In genomic region chr16:28975158-28975603, GRCh38 we compare ENCODE assay signal across 7 cellular contexts. TPM values are rescaled to one million over a fixed set of nuclear protein-coding genes. Genes with fewer than 3 reads are reported as not detected.
A peak's percentile ranks its signal among the peaks of the same experiment; 100 is the strongest.
DNase-seq lines count a peak whose midpoint lies in the region; ATAC-seq and TF ChIP-seq lines count a peak whose summit lies in the region.

No MANE protein-coding gene starts in this region.

- DNase-seq in IMR-90 (no peak), colonic mucosa (no peak), ureter (ENCODE audit: low spot score) (no peak), NCI-H1048 (lab: John Stamatoyannopoulos, UW) (no peak), posterior vena cava (ENCODE audit: low spot score) (no peak)

- H2BK15ac ChIP-seq in IMR-90 (ENCODE audit: low read depth, low read length), result no peak overlapping the region

- H4K5ac ChIP-seq in IMR-90 (ENCODE audit: low read depth, low read length), result peak overlapping the region; percentile 66; the same call in 1 of the 2 replicates

- H3K4me1 ChIP-seq in IMR-90 (ENCODE audit: control insufficient read depth, insufficient read depth, low read length) (no peaks in the 10 kb centered on the region), colonic mucosa (peaks cover 8% of the 10 kb centered on the region), muscle layer of colon (ENCODE audit: insufficient read depth, low read length) (peaks cover 15% of the 10 kb centered on the region)

- H3K27me3 ChIP-seq in IMR-90 (ENCODE audit: control insufficient read depth, insufficient read depth, low read length) (no peaks in the 10 kb centered on the region), colonic mucosa (no peaks in the 10 kb centered on the region), muscle layer of colon (ENCODE audit: control insufficient read depth in 1 of 2, insufficient read depth in 2 of 2, low read length in 2 of 2) (no peaks in the 10 kb centered on the region)

- no peak overlapping the region for H2BK5ac ChIP-seq in IMR-90 (ENCODE audit: low read depth, low read length, poor library complexity, severe bottlenecking)

- TF ChIP-seq RAD21 in IMR-90 (IDR thresholded peaks at IDR 0.05; ENCODE audit: low read length), result no peak

- H2AFZ ChIP-seq in IMR-90 (replicated peaks; ENCODE audit: low read length, poor library complexity), result peak overlapping the region; percentile 100

- 6% methylated on average over 5 of the region's 30 CpGs; no CpG with 5 or more reads in 1 of the 2 experiments for WGBS in IMR-90 (ENCODE audit: extremely low coverage in 2 of 2, insufficient read length in 1 of 2), 2 experiments

- peak overlapping the region; percentile 88 to 97; a peak in 3 of 4 replicates for H4K8ac ChIP-seq in IMR-90 (ENCODE audit: low read depth in 2 of 2, low read length in 2 of 2)

- H3K9ac ChIP-seq in IMR-90 (ENCODE audit: low read depth, low read length) (peak overlapping the region; percentile 85), colonic mucosa (ENCODE audit: low read depth in 2 of 2, low read length in 2 of 2) (peak overlapping the region; percentile 73 to 75), muscle layer of colon (ENCODE audit: low read length) (peak overlapping the region; percentile 80)

- peak overlapping the region; percentile 76 for H3K27ac ChIP-seq in IMR-90 (ENCODE audit: insufficient read depth, low read length)
- H3K27ac ChIP-seq in colonic mucosa, result no peak overlapping the region
- H3K27ac ChIP-seq in muscle layer of colon (ENCODE audit: low read depth, low read length), result peak overlapping the region; percentile 55

- no peak overlapping the region for H3K14ac ChIP-seq in IMR-90 (replicated peaks; ENCODE audit: low read depth, low read length)

- no peak for TF ChIP-seq POLR2A in IMR-90 (IDR thresholded peaks at IDR 0.05; ENCODE audit: low read depth, low read length)

- H3K4ac ChIP-seq in IMR-90 (ENCODE audit: low read depth, low read length), result peak overlapping the region; percentile 62; the same call in 1 of the 2 replicates

- ATAC-seq in GM21423 (IDR thresholded peaks at IDR 0.05; ENCODE audit: unreplicated experiment) (peak; percentile 18), IMR-90 (ENCODE audit: low read depth) (peak; percentile 13)

- no TSS peak for BruUV-seq in IMR-90 (replicated peaks; lab: Mats Ljungman, UMichigan)

- POLR2A ChIA-PET in IMR-90 (lab: Charles Lee; ENCODE audit: unreplicated experiment), result no interaction called here

- dilution Hi-C loops in IMR-90 (cut with HindIII; ENCODE audit: low sequenced_read_pairs, unreplicated experiment), result no loop called here

- peak overlapping the region; percentile 25; the same call in 1 of the 2 replicates for H4K91ac ChIP-seq in IMR-90 (ENCODE audit: insufficient read depth, low read depth, low read length)

- no peak overlapping the region for H3K18ac ChIP-seq in IMR-90 (ENCODE audit: low read depth, low read length)

- H3K79me1 ChIP-seq in IMR-90 (ENCODE audit: low read depth in 1 of 2, low read length in 2 of 2), result peaks cover 17 to 41% of the 10 kb centered on the region in 2 experiments

- CTCF ChIA-PET in IMR-90 (lab: Yijun Ruan, JAX), result interaction anchor here (0.6 kb wide), 1 partner anchor 161 kb away, joined by 3 read pairs; no protein-coding TSS in a partner anchor

- no peak overlapping the region for H2AK5ac ChIP-seq in IMR-90 (ENCODE audit: low read depth, low read length)

- peak overlapping the region; percentile 84 for H2AK9ac ChIP-seq in IMR-90 (replicated peaks; ENCODE audit: low read depth, low read length, poor library complexity)

- intact Hi-C loops in IMR-90 (cut with micrococcal nuclease) (loop anchor here (10.0 kb wide), 1 partner anchor 750 kb away; no protein-coding TSS in a partner anchor), colonic mucosa (cut with DNase I) (no loop called here), posterior vena cava (cut with DNase I) (no loop called here)

- H2BK20ac ChIP-seq in IMR-90 (ENCODE audit: low read depth, low read length), result no peak overlapping the region

- H3K23ac ChIP-seq in IMR-90 (ENCODE audit: low read depth, low read length), result no peak overlapping the region

- no peak overlapping the region for H2BK120ac ChIP-seq in IMR-90 (ENCODE audit: low read depth, low read length)

- in situ Hi-C loops in IMR-90 (cut with MboI; ENCODE audit: low sequenced_read_pairs), result no loop called here

- peaks cover 7% of the 10 kb centered on the region for H3K9me1 ChIP-seq in IMR-90 (ENCODE audit: insufficient read depth, low read length)

- no peak; the same call in 1 of the 2 replicates for TF ChIP-seq CTCF in IMR-90 (conservative IDR thresholded peaks at IDR 0.05; ENCODE audit: low read depth, low read length)
- no peak for TF ChIP-seq CTCF in colonic mucosa (IDR thresholded peaks at IDR 0.05)

- H3K4me3 ChIP-seq in IMR-90 (ENCODE audit: insufficient read depth, low read depth, low read length), result peak overlapping the region; percentile 75
- peak overlapping the region; percentile 75 for H3K4me3 ChIP-seq in colonic mucosa
- peak overlapping the region; percentile 92 to 97 for H3K4me3 ChIP-seq in muscle layer of colon (ENCODE audit: low read depth in 1 of 2, low read length in 2 of 2)

- H3K56ac ChIP-seq in IMR-90 (ENCODE audit: extremely low read depth, insufficient read depth, low read length), result no peak overlapping the region

- H3K4me2 ChIP-seq in IMR-90 (ENCODE audit: low read depth, low read length), result peak overlapping the region; percentile 90

- H3K36me3 ChIP-seq in IMR-90 (ENCODE audit: control insufficient read depth, insufficient read depth, low read length), result peaks cover 12% of the 10 kb centered on the region
- H3K36me3 ChIP-seq in colonic mucosa, result no peaks in the 10 kb centered on the region
- peaks cover 16% of the 10 kb centered on the region for H3K36me3 ChIP-seq in muscle layer of colon (ENCODE audit: insufficient read depth, low read length)

- 0 out of 2 replicates have a peak, but pooled peaks cover 3% of the 10 kb centered on the region for H4K20me1 ChIP-seq in IMR-90 (ENCODE audit: insufficient read depth, low read length)

- H3K9me3 ChIP-seq in IMR-90 (ENCODE audit: control insufficient read depth, insufficient read depth, low read length) (no peaks in the 10 kb centered on the region), colonic mucosa (no peaks in the 10 kb centered on the region), muscle layer of colon (ENCODE audit: low read length) (no peaks in the 10 kb centered on the region)

TF ChIP-seq in IMR-90, 13 proteins besides CTCF, POLR2A, EP300 and RAD21:
- no peak for TF ChIP-seq BHLHE40 (IDR thresholded peaks at IDR 0.05; ENCODE audit: low read depth, low read length)
- TF ChIP-seq CHD1 (IDR thresholded peaks at IDR 0.05; ENCODE audit: low read depth, low read length), result no peak; the same call in 1 of the 2 replicates
- no peak for TF ChIP-seq MAFK (IDR thresholded peaks at IDR 0.05; ENCODE audit: low read depth, low read length)

RNA-seq across cellular contexts. Expression of gene SPNS1, which starts 0.6 kb away (rescaled TPM):
- total RNA-seq in IMR-90 (2012; rRNA removed) (4.7 and 6.9 TPM in 2 replicates), colonic mucosa (10 to 100 TPM; 30.3 to 56.3 TPM), ureter (23.9 TPM), posterior vena cava (10 to 100 TPM; 22.4 to 24.9 TPM)
- polyA plus RNA-seq in IMR-90 (2012; rRNA removed), result 37.3 and 39.9 TPM in 2 replicates
- 39.0 and 52.2 TPM in 2 replicates for polyA plus RNA-seq in IMR-90 (2012; cell fraction: cytosol; rRNA removed)
- 89.2 and 183 TPM in 2 replicates for polyA plus RNA-seq in IMR-90 (2012; cell fraction: nucleus; rRNA removed; ENCODE audit: low replicate concordance)

RNA-seq across cellular contexts. Expression of gene LAT, which starts 9.7 kb away (rescaled TPM):
- total RNA-seq in IMR-90 (2012; rRNA removed) (0.18 TPM in 1 of 2 replicates, not detected in the other), colonic mucosa (1 to 10 TPM; 3.7 to 7.3 TPM), ureter (11.9 TPM), posterior vena cava (10 to 100 TPM in 1 of 2 donors, 1 to 10 TPM in 1; 9.7 to 11.4 TPM)
- 7.4 and 7.6 TPM in 2 replicates for polyA plus RNA-seq in IMR-90 (2012; rRNA removed)
- 1.5 and 3.0 TPM in 2 replicates for polyA plus RNA-seq in IMR-90 (2012; cell fraction: cytosol; rRNA removed)
- polyA plus RNA-seq in IMR-90 (2012; cell fraction: nucleus; rRNA removed; ENCODE audit: low replicate concordance), result 102 and 230 TPM in 2 replicates

RNA-seq across cellular contexts. Expression of gene NFATC2IP, which starts 24.4 kb away (rescaled TPM):
- total RNA-seq in IMR-90 (2012; rRNA removed) (8.1 and 10.0 TPM in 2 replicates), colonic mucosa (10 to 100 TPM; 33.3 to 57.1 TPM), ureter (43.2 TPM), posterior vena cava (10 to 100 TPM; 19.5 to 20.2 TPM)
- 24.5 and 29.1 TPM in 2 replicates for polyA plus RNA-seq in IMR-90 (2012; rRNA removed)
- 7.4 and 7.5 TPM in 2 replicates for polyA plus RNA-seq in IMR-90 (2012; cell fraction: cytosol; rRNA removed)
- polyA plus RNA-seq in IMR-90 (2012; cell fraction: nucleus; rRNA removed; ENCODE audit: low replicate concordance), result 115 and 157 TPM in 2 replicates

RNA-seq across cellular contexts. Expression of gene CD19, which starts 43.4 kb away (rescaled TPM):
- not detected in 2 replicates for total RNA-seq in IMR-90 (2012; rRNA removed)
- not detected in 2 replicates for polyA plus RNA-seq in IMR-90 (2012; rRNA removed)
- not detected in 2 replicates for polyA plus RNA-seq in IMR-90 (2012; cell fraction: cytosol; rRNA removed)
- polyA plus RNA-seq in IMR-90 (2012; cell fraction: nucleus; rRNA removed; ENCODE audit: low replicate concordance), result not detected in 2 replicates
- total RNA-seq in colonic mucosa, result under 1 TPM; 0.40 to 0.74 TPM
- total RNA-seq in ureter, result not detected
- under 1 TPM; 0.32 to 0.33 TPM for total RNA-seq in posterior vena cava

RNA-seq across cellular contexts. Expression of gene RABEP2, which starts 50.1 kb away (rescaled TPM):
- 12.2 and 14.4 TPM in 2 replicates for total RNA-seq in IMR-90 (2012; rRNA removed)
- 20.0 and 21.9 TPM in 2 replicates for polyA plus RNA-seq in IMR-90 (2012; rRNA removed)
- 30.5 and 31.9 TPM in 2 replicates for polyA plus RNA-seq in IMR-90 (2012; cell fraction: cytosol; rRNA removed)
- 31.9 and 59.2 TPM in 2 replicates for polyA plus RNA-seq in IMR-90 (2012; cell fraction: nucleus; rRNA removed; ENCODE audit: low replicate concordance)
- 10 to 100 TPM; 24.5 to 47.4 TPM for total RNA-seq in colonic mucosa
- total RNA-seq in ureter, result 26.5 TPM
- 10 to 100 TPM; 10.3 to 13.7 TPM for total RNA-seq in posterior vena cava
